Comparison of ENCODE assay signal across 6 cellular contexts in the genomic region with DNA sequence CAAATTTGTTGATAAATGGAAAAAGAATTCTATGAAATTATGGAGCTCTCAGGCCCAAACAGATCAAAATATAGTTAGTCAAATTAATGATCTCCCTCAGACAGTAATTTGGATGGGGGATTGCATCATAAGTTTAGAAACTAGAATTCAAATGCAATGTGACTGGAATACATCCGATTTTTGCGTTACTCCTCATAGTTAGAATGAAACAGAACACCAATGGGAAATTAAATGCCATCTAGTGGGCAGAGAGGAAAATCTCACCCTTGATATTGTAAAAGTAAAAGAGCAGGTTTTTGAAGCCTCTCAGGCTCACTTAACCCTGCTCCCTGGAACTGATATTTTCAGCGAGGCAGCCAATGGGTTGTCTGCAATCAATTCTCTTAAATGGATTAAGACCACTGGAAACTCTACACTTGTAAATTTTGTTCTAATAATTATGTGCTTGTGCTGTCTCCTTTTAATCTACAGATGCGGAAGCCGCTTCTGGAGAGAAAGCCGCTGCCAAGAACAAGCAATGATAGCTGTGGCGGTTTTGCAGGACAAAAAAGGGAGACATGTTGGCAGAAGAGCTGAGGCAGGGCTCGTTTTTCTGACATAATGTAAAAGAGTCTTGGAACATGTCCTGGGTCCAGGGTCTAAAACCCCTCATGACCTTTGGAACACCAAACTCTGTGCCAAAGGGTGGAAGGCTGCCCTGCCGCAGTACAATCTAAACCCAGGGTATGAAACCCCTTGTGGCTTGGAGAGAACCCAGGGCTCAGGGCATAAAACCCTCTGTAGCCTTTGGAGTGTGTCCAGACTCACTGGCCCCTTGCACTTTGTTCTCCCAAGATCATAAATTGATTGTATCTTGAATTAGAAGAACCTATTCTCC. TPM values are rescaled to one million over a fixed set of nuclear protein-coding genes. Genes with fewer than 3 reads are reported as not detected.
DNase-seq lines count a peak whose midpoint lies in the region; ATAC-seq, FAIRE-seq and TF ChIP-seq lines count a peak whose summit lies in the region.

No MANE protein-coding gene starts in this region.

- H3K27ac ChIP-seq in keratinocyte (ENCODE audit: control insufficient read depth, insufficient read depth, low read length), result no peak overlapping the region

- peak in 2 of 3 experiments; percentile 46 to 47 for TF ChIP-seq CTCF in keratinocyte (optimal IDR thresholded peaks at IDR 0.05 in 1 of 3, IDR thresholded peaks at IDR 0.05 in 1 of 3, conservative IDR thresholded peaks at IDR 0.05 in 1 of 3; ENCODE audit: extremely low read depth in 1 of 3, insufficient read depth in 2 of 3, low read length in 3 of 3)

- H3K4me3 ChIP-seq in keratinocyte (ENCODE audit: control insufficient read depth in 2 of 3, extremely low read depth in 1 of 3, insufficient read depth in 2 of 3, low read depth in 1 of 3, low read length in 3 of 3), result no peak overlapping the region

- H3K9me3 ChIP-seq in keratinocyte (ENCODE audit: control insufficient read depth, low read depth, low read length), result no peaks in the 10 kb centered on the region

- H3K4me1 ChIP-seq in keratinocyte (ENCODE audit: control insufficient read depth, extremely low read depth, insufficient read depth, low read length), result no peaks in the 10 kb centered on the region

- H3K4me2 ChIP-seq in keratinocyte (ENCODE audit: control insufficient read depth, extremely low read depth, insufficient read depth, low read depth, low read length), result no peak overlapping the region

- H3K27me3 ChIP-seq in keratinocyte (ENCODE audit: control insufficient read depth, extremely low read depth, insufficient read depth, low read length), result no peaks in the 10 kb centered on the region

- no peaks in the 10 kb centered on the region for H4K20me1 ChIP-seq in keratinocyte (ENCODE audit: control insufficient read depth, extremely low read depth, insufficient read depth, low read length)

- no peak overlapping the region for H2AFZ ChIP-seq in keratinocyte (ENCODE audit: control insufficient read depth, low read length)

- ATAC-seq in GM19351 (IDR thresholded peaks at IDR 0.05; ENCODE audit: unreplicated experiment) (no peak), HG02840 (IDR thresholded peaks at IDR 0.05; ENCODE audit: low FRiP score, unreplicated experiment) (no peak), HG02798 (IDR thresholded peaks at IDR 0.05; ENCODE audit: poor library complexity, unreplicated experiment) (no peak)

- H3K9me1 ChIP-seq in keratinocyte (ENCODE audit: control insufficient read depth, extremely low read depth, insufficient read depth, low read length), result no peaks in the 10 kb centered on the region

- DNase-seq in GM12891 (ENCODE audit: insufficient read length, low spot score) (peak; percentile 11), RKO (ENCODE audit: low spot score) (peak; percentile 73), keratinocyte (ENCODE audit: low read depth, low spot score) (no peak)

- FAIRE-seq in GM12891 (lab: Jason Lieb, UNC) (no peak), keratinocyte (lab: Jason Lieb, UNC) (peak; percentile 53)

- dilution Hi-C loops in keratinocyte (cut with MboI; ENCODE audit: extremely low pct_ligation_motif_present, low sequenced_read_pairs), result no loop called here

- H3K79me2 ChIP-seq in keratinocyte (ENCODE audit: control insufficient read depth, insufficient read depth, low read length), result no peaks in the 10 kb centered on the region

- H3K9ac ChIP-seq in keratinocyte (ENCODE audit: control insufficient read depth, extremely low read depth, insufficient read depth, low read length), result no peak overlapping the region

- H3K36me3 ChIP-seq in keratinocyte (ENCODE audit: control insufficient read depth in 2 of 2, extremely low read depth in 1 of 2, insufficient read depth in 2 of 2, low read length in 2 of 2), result peaks cover 0 to 1% of the 10 kb centered on the region in 2 experiments

- no peak for TF ChIP-seq POLR2A in GM12891 (IDR thresholded peaks at IDR 0.05; ENCODE audit: low read depth, low read length)

TF ChIP-seq in GM12891, 5 proteins besides CTCF, POLR2A, EP300 and RAD21:
- TF ChIP-seq SPI1 (IDR thresholded peaks at IDR 0.05; ENCODE audit: low read depth, low read length), result no peak
- no peak for TF ChIP-seq PAX5 (IDR thresholded peaks at IDR 0.05; ENCODE audit: insufficient read depth, low read length, severe bottlenecking)
- TF ChIP-seq POU2F2 (IDR thresholded peaks at IDR 0.05; ENCODE audit: low read depth, low read length), result no peak
- no peak for TF ChIP-seq TAF1 (IDR thresholded peaks at IDR 0.05; ENCODE audit: low read depth, low read length)
- TF ChIP-seq POLR2AphosphoS5 (IDR thresholded peaks at IDR 0.05; ENCODE audit: low read depth, low read length), result no peak

RNA-seq across cellular contexts. Expression of gene ZNF417, which starts 12.9 kb away (rescaled TPM):
- polyA plus RNA-seq in GM12891 (2012; ENCODE audit: low read depth, missing spikeins), result 3.5 TPM
- 2.9 to 6.1 TPM (median 5.8 TPM) in 3 replicates for polyA plus RNA-seq in keratinocyte
- polyA plus RNA-seq in keratinocyte (2011; ENCODE audit: low read depth), result 1.7 TPM
- 1.1 and 1.7 TPM in 2 replicates for polyA plus RNA-seq in keratinocyte (2011; cell fraction: cytosol; rRNA removed)
- 11.4 and 12.0 TPM in 2 replicates for polyA plus RNA-seq in keratinocyte (2011; cell fraction: nucleus; rRNA removed)
- polyA plus RNA-seq in keratinocyte (2012; ENCODE audit: low replicate concordance), result 3.0 and 3.1 TPM in 2 replicates
- 3.3 to 14.2 TPM (median 9.1 TPM) in 3 replicates for polyA minus RNA-seq in keratinocyte
- polyA minus RNA-seq in keratinocyte (2011; cell fraction: cytosol; rRNA and poly(A)+ RNA removed), result 3.5 TPM
- polyA minus RNA-seq in keratinocyte (2011; cell fraction: nucleus; rRNA and poly(A)+ RNA removed), result 7.9 and 17.8 TPM in 2 replicates

RNA-seq across cellular contexts. Expression of gene ZNF814, which starts 14.7 kb away (rescaled TPM):
- polyA plus RNA-seq in GM12891 (2012; ENCODE audit: low read depth, missing spikeins), result 10.3 TPM
- 13.8 to 17.2 TPM (median 17.2 TPM) in 3 replicates for polyA plus RNA-seq in keratinocyte
- 6.1 TPM for polyA plus RNA-seq in keratinocyte (2011; ENCODE audit: low read depth)
- 10.0 and 12.1 TPM in 2 replicates for polyA plus RNA-seq in keratinocyte (2011; cell fraction: cytosol; rRNA removed)
- polyA plus RNA-seq in keratinocyte (2011; cell fraction: nucleus; rRNA removed), result 17.0 and 17.9 TPM in 2 replicates
- polyA plus RNA-seq in keratinocyte (2012; ENCODE audit: low replicate concordance), result 16.7 and 18.9 TPM in 2 replicates
- 29.4 to 35.8 TPM (median 34.2 TPM) in 3 replicates for polyA minus RNA-seq in keratinocyte
- polyA minus RNA-seq in keratinocyte (2011; cell fraction: cytosol; rRNA and poly(A)+ RNA removed), result 6.7 TPM
- 18.6 and 32.1 TPM in 2 replicates for polyA minus RNA-seq in keratinocyte (2011; cell fraction: nucleus; rRNA and poly(A)+ RNA removed)

RNA-seq across cellular contexts. Expression of gene ZNF418, which starts 31.7 kb away (rescaled TPM):
- 0.32 TPM for polyA plus RNA-seq in GM12891 (2012; ENCODE audit: low read depth, missing spikeins)
- polyA plus RNA-seq in keratinocyte, result 2.1 to 3.9 TPM (median 2.9 TPM) in 3 replicates
- 0.94 TPM for polyA plus RNA-seq in keratinocyte (2011; ENCODE audit: low read depth)
- polyA plus RNA-seq in keratinocyte (2011; cell fraction: cytosol; rRNA removed), result 1.4 and 2.4 TPM in 2 replicates
- 8.4 and 9.1 TPM in 2 replicates for polyA plus RNA-seq in keratinocyte (2011; cell fraction: nucleus; rRNA removed)
- 2.3 and 3.2 TPM in 2 replicates for polyA plus RNA-seq in keratinocyte (2012; ENCODE audit: low replicate concordance)
- polyA minus RNA-seq in keratinocyte, result 1.1 to 8.9 TPM (median 3.4 TPM) in 3 replicates
- polyA minus RNA-seq in keratinocyte (2011; cell fraction: cytosol; rRNA and poly(A)+ RNA removed), result 2.3 TPM
- 6.2 and 12.3 TPM in 2 replicates for polyA minus RNA-seq in keratinocyte (2011; cell fraction: nucleus; rRNA and poly(A)+ RNA removed)

RNA-seq across cellular contexts. Expression of gene ZNF256, which starts 44.0 kb away (rescaled TPM):
- polyA plus RNA-seq in GM12891 (2012; ENCODE audit: low read depth, missing spikeins), result 8.5 TPM
- polyA plus RNA-seq in keratinocyte, result 3.7 to 5.3 TPM (median 5.3 TPM) in 3 replicates
- polyA plus RNA-seq in keratinocyte (2011; ENCODE audit: low read depth), result 2.3 TPM
- 2.1 and 4.1 TPM in 2 replicates for polyA plus RNA-seq in keratinocyte (2011; cell fraction: cytosol; rRNA removed)
- 10.5 and 11.8 TPM in 2 replicates for polyA plus RNA-seq in keratinocyte (2011; cell fraction: nucleus; rRNA removed)
- 3.5 and 5.0 TPM in 2 replicates for polyA plus RNA-seq in keratinocyte (2012; ENCODE audit: low replicate concordance)
- 1.9 to 7.3 TPM (median 6.2 TPM) in 3 replicates for polyA minus RNA-seq in keratinocyte
- 6.5 TPM for polyA minus RNA-seq in keratinocyte (2011; cell fraction: cytosol; rRNA and poly(A)+ RNA removed)
- polyA minus RNA-seq in keratinocyte (2011; cell fraction: nucleus; rRNA and poly(A)+ RNA removed), result 6.0 and 11.3 TPM in 2 replicates

RNA-seq across cellular contexts. Expression of gene ZNF587, which starts 53.9 kb away (rescaled TPM):
- polyA plus RNA-seq in GM12891 (2012; ENCODE audit: low read depth, missing spikeins), result 6.0 TPM
- 8.2 to 14.4 TPM (median 14.0 TPM) in 3 replicates for polyA plus RNA-seq in keratinocyte
- 2.9 TPM for polyA plus RNA-seq in keratinocyte (2011; ENCODE audit: low read depth)
- 4.7 and 8.2 TPM in 2 replicates for polyA plus RNA-seq in keratinocyte (2011; cell fraction: cytosol; rRNA removed)
- 40.8 and 42.7 TPM in 2 replicates for polyA plus RNA-seq in keratinocyte (2011; cell fraction: nucleus; rRNA removed)
- 6.5 and 9.4 TPM in 2 replicates for polyA plus RNA-seq in keratinocyte (2012; ENCODE audit: low replicate concordance)
- 18.6 to 28.5 TPM (median 18.9 TPM) in 3 replicates for polyA minus RNA-seq in keratinocyte
- 33.2 TPM for polyA minus RNA-seq in keratinocyte (2011; cell fraction: cytosol; rRNA and poly(A)+ RNA removed)
- 16.9 and 28.7 TPM in 2 replicates for polyA minus RNA-seq in keratinocyte (2011; cell fraction: nucleus; rRNA and poly(A)+ RNA removed)
